ENCODE assay signal across 18 cellular contexts in the genomic region with DNA sequence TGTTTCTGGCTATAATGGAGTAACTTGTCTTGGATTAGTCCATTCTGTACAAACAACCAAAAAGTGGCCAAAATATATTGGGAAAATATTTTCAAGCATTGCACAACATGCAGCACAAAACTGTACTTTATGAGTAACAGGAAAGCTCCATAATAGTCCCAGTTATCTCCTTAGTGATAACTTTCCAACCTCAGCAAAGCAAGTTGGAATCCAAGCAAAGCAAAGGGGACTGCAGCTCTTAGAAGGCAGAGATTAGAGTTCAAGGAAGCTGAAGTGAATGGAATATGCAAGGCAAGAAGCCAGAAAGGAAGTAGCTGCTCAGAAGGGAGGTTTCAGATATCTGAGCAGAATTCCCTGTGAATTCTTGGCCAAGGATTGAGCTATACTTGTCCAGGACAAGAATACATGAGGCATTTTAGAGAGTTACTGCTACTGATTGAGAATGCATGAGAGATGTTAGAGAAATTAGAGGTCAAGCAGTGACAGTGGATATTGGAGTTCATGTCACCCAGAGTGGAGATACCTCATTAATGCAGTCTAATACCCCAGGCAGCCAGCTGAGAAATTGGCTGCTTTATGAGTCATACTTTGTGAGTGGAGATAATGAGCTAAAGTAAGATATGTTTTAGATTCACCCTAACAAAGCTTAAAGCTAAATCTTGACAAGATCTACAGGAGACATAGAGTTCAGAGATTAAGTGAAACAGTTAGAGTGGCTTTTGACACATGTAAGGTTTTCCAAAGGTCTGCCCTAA.
A peak's percentile ranks its signal among the peaks of the same experiment; 100 is the strongest.
DNase-seq lines count a peak whose midpoint lies in the region; ATAC-seq and TF ChIP-seq lines count a peak whose summit lies in the region.
"Had no signal": no experiment of that assay in that cellular context is flagged by ENCODE, and none has a peak within 500 bp of the region (broad histone marks: within the 10 kb centered on the region; RNA-seq: fewer than 3 reads in every experiment).

No MANE protein-coding gene starts in this region.

- H3K4me3 Mint-ChIP-seq in progenitor cell of endocrine pancreas (ENCODE audit: low read depth): no peak overlapping the region
- H3K4me3 Mint-ChIP-seq: activated CD4-positive, alpha-beta T cell treated with anti-CD3 and anti-CD28 coated beads, Interleukin-2, amount 10 ng/mL, durations not matched to agents 24 days and 14 days; activated naive CD8-positive, alpha-beta T cell treated with anti-CD3 and anti-CD28 coated beads, Interleukin-2, amount 10 ng/mL, durations not matched to agents 7 days and 5 days; CD4-positive, alpha-beta T cell had no signal

- intact Hi-C loops in ascending aorta (cut with DNase I): no loop called here

- no peaks in the 10 kb centered on the region for H3K27me3 ChIP-seq in ascending aorta
- H3K27me3 ChIP-seq: esophagus muscularis mucosa, tibial nerve had no signal

- DNase-seq in EH (ENCODE audit: low read depth) (peak; percentile 76), NCI-H226 (peak; percentile 96), fibroblast of pulmonary artery (ENCODE audit: low read depth) (peak; percentile 93), pulmonary artery endothelial cell (ENCODE audit: low read depth, low spot score) (peak; percentile 1), ascending aorta (ENCODE audit: low spot score in 2 of 2) (no peak), progenitor cell of endocrine pancreas (ENCODE audit: low spot score, unreplicated experiment) (no peak), epidermal melanocyte (ENCODE audit: insufficient read length, low spot score) (no peak)
- DNase-seq: activated CD4-positive, alpha-beta T cell treated with anti-CD3 and anti-CD28 coated beads, Interleukin-2, amount 10 ng/mL, durations not matched to agents 24 days and 14 days; activated naive CD8-positive, alpha-beta T cell treated with anti-CD3 and anti-CD28 coated beads, Interleukin-2, amount 10 ng/mL, durations not matched to agents 7 days and 5 days; CD4-positive, alpha-beta T cell; NCI-H2107; NCI-H82; posterior cingulate gyrus; stimulated activated CD4-positive, alpha-beta T cell treated with anti-CD3 and anti-CD28 coated beads, Interleukin-1b, Interleukin-23, amount 100 ng/mL, for 48 hours had no signal

- H3K4me1 ChIP-seq in ascending aorta: no peaks in the 10 kb centered on the region
- H3K4me1 ChIP-seq: esophagus muscularis mucosa, tibial nerve had no signal

- no peak overlapping the region for H3K27ac Mint-ChIP-seq in progenitor cell of endocrine pancreas
- H3K27ac Mint-ChIP-seq: activated CD4-positive, alpha-beta T cell treated with anti-CD3 and anti-CD28 coated beads, Interleukin-2, amount 10 ng/mL, durations not matched to agents 24 days and 14 days; activated naive CD8-positive, alpha-beta T cell treated with anti-CD3 and anti-CD28 coated beads, Interleukin-2, amount 10 ng/mL, durations not matched to agents 7 days and 5 days; CD4-positive, alpha-beta T cell had no signal

- peaks cover 0 to 28% of the 10 kb centered on the region in 2 donors for H3K9me3 ChIP-seq in ascending aorta

- H3K36me3 ChIP-seq in ascending aorta: no peaks in the 10 kb centered on the region
- H3K36me3 ChIP-seq: esophagus muscularis mucosa, tibial nerve had no signal

- no peaks in the 10 kb centered on the region for H3K4me1 Mint-ChIP-seq in progenitor cell of endocrine pancreas (ENCODE audit: low read depth)
- H3K4me1 Mint-ChIP-seq: activated CD4-positive, alpha-beta T cell treated with anti-CD3 and anti-CD28 coated beads, Interleukin-2, amount 10 ng/mL, durations not matched to agents 24 days and 14 days; activated naive CD8-positive, alpha-beta T cell treated with anti-CD3 and anti-CD28 coated beads, Interleukin-2, amount 10 ng/mL, durations not matched to agents 7 days and 5 days had no signal

- TF ChIP-seq CTCF in fibroblast of pulmonary artery (IDR thresholded peaks at IDR 0.05; ENCODE audit: low read length, missing control alignments): no peak
- no peak for TF ChIP-seq CTCF in ascending aorta (IDR thresholded peaks at IDR 0.05)
- no peak for TF ChIP-seq CTCF in progenitor cell of endocrine pancreas (IDR thresholded peaks at IDR 0.05; ENCODE audit: unreplicated experiment)

- no peaks in the 10 kb centered on the region for H3K36me3 Mint-ChIP-seq in progenitor cell of endocrine pancreas (ENCODE audit: insufficient read depth)

- ATAC-seq in HG03095 (IDR thresholded peaks at IDR 0.05; ENCODE audit: unreplicated experiment): no peak

- no peak overlapping the region for H3K4me3 ChIP-seq in fibroblast of pulmonary artery (replicated peaks; ENCODE audit: low read depth, low read length)
- H3K4me3 ChIP-seq in ascending aorta: no peak overlapping the region
- H3K4me3 ChIP-seq: coronary artery, esophagus muscularis mucosa, tibial nerve had no signal

- no peaks in the 10 kb centered on the region for H3K27me3 Mint-ChIP-seq in progenitor cell of endocrine pancreas
- H3K27me3 Mint-ChIP-seq: activated CD4-positive, alpha-beta T cell treated with anti-CD3 and anti-CD28 coated beads, Interleukin-2, amount 10 ng/mL, durations not matched to agents 24 days and 14 days; activated naive CD8-positive, alpha-beta T cell treated with anti-CD3 and anti-CD28 coated beads, Interleukin-2, amount 10 ng/mL, durations not matched to agents 7 days and 5 days; CD4-positive, alpha-beta T cell had no signal

- H3K9me3 Mint-ChIP-seq in progenitor cell of endocrine pancreas (ENCODE audit: low read depth): peaks cover 6% of the 10 kb centered on the region

- no peak overlapping the region for H3K27ac ChIP-seq in ascending aorta
- H3K27ac ChIP-seq: esophagus muscularis mucosa, tibial nerve had no signal

Comparison
In these comparisons a context has a peak if more than half of its experiments do, and no peak if none do; other contexts are left out.
1. DNase-seq: peak in EH (single experiment), NCI-H226 (single experiment), fibroblast of pulmonary artery (single experiment) and pulmonary artery endothelial cell (single experiment); none in ascending aorta (0 of 2), progenitor cell of endocrine pancreas (single experiment) and epidermal melanocyte (single experiment).